ENCODE assay signal across 1 cellular context in genomic region chr2:27041708-27042107, GRCh38.
TF ChIP-seq lines count a peak whose summit lies in the region.

No MANE protein-coding gene starts in this region.

TF ChIP-seq in endothelial cell of umbilical vein, 7 proteins besides CTCF, POLR2A, EP300 and RAD21:
- TF ChIP-seq MAX (IDR thresholded peaks at IDR 0.05; ENCODE audit: insufficient read depth, insufficient read length) (no peak), POLR2AphosphoS5 (IDR thresholded peaks at IDR 0.05; ENCODE audit: insufficient read depth, low read depth, low read length) (no peak), FOS (IDR thresholded peaks at IDR 0.05; ENCODE audit: borderline replicate concordance, insufficient read depth, low read length) (no peak), EZH2 (IDR thresholded peaks at IDR 0.05; ENCODE audit: borderline replicate concordance, low read depth, low read length, severe bottlenecking) (no peak), GATA2 (IDR thresholded peaks at IDR 0.05; ENCODE audit: insufficient read depth, insufficient read length, low read depth, low read length) (no peak), MYC (IDR thresholded peaks at IDR 0.05; ENCODE audit: low read depth, low read length) (no peak), JUN (IDR thresholded peaks at IDR 0.05; ENCODE audit: borderline replicate concordance, insufficient read depth, insufficient read length, low read depth) (no peak)
